In the genomic region with DNA sequence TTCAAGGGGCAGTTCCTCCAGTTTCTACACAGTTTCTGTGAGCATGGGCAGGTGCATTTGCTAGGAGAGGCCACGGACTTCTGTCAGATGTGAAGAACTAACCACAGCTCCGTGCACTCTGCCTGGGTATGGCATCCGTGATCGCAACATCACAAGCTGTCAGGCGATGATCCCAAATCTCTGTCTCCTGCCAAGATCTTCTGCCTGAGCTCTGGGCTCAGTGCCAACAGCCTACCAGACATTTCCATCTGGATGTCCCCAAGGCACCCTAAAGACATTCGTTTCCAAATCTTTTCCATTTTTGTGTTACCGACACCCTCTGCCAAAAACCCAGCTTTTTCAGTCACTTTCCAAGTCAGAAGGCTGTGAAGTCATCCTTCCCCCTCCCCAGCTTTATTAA, we compare ENCODE assay signal across 15 cellular contexts.
"Had no signal": no experiment of that assay in that cellular context is flagged by ENCODE, and none has a peak within 500 bp of the region (broad histone marks: within the 10 kb centered on the region; RNA-seq: fewer than 3 reads in every experiment).

No MANE protein-coding gene starts in this region.

- DNase-seq: activated CD4-positive, alpha-beta T cell treated with anti-CD3 and anti-CD28 coated beads, Interleukin-2, amount 10 ng/mL, durations not matched to agents 7 days and 5 days; activated CD4-positive, CD25-positive, alpha-beta regulatory T cell; activated CD8-positive, alpha-beta memory T cell treated with anti-CD3 and anti-CD28 coated beads for 24 hours; activated naive CD8-positive, alpha-beta T cell treated with anti-CD3 and anti-CD28 coated beads, Interleukin-2, amount 10 ng/mL, durations not matched to agents 7 days and 5 days; brain microvascular endothelial cell; cerebellar nuclear complex; left lung; mammary epithelial cell; natural killer cell; right cardiac atrium; small intestine; stimulated activated CD4-positive, alpha-beta T cell treated with anti-CD3 and anti-CD28 coated beads, Interleukin-4, amount 100 ng/mL, for 24 hours; stimulated activated naive CD4-positive, alpha-beta T cell; uterus had no signal

- ATAC-seq: gastroesophageal sphincter, left lung, natural killer cell, right cardiac atrium had no signal
